In genomic region chr11:65226103-65226442, GRCh38 we compare ENCODE assay signal across 8 cellular contexts. TPM values are rescaled to one million over a fixed set of nuclear protein-coding genes. Genes with fewer than 3 reads are reported as not detected.
DNase-seq lines count a peak whose midpoint lies in the region; TF ChIP-seq lines count a peak whose summit lies in the region.
"Had no signal": no experiment of that assay in that cellular context is flagged by ENCODE, and none has a peak within 500 bp of the region (broad histone marks: within the 10 kb centered on the region; RNA-seq: fewer than 3 reads in every experiment).

No MANE protein-coding gene starts in this region.

- H3K27me3 ChIP-seq in H7 (ENCODE audit: control insufficient read depth, insufficient read depth, low read length) (no peaks in the 10 kb centered on the region; the same call in 1 of the 2 replicates), WERI-Rb-1 (ENCODE audit: insufficient read depth, low read depth, severe bottlenecking) (no peaks in the 10 kb centered on the region), skeletal muscle tissue (ENCODE audit: control insufficient read depth in 3 of 3, insufficient read depth in 3 of 3, low read length in 3 of 3) (no peaks in the 10 kb centered on the region)

- H3K4me1 ChIP-seq in skeletal muscle tissue (ENCODE audit: control insufficient read depth in 3 of 3, insufficient read depth in 3 of 3, low read length in 3 of 3) = peaks cover 0 to 14% (median 10%) of the 10 kb centered on the region in 3 donors

- H3K27ac ChIP-seq in WERI-Rb-1 (peak overlapping the region; percentile 89), skeletal muscle tissue (ENCODE audit: low read depth, low read length) (no peak overlapping the region)

- TF ChIP-seq CTCF in WERI-Rb-1 (IDR thresholded peaks at IDR 0.05; ENCODE audit: low read depth, low read length) (no peak), foreskin fibroblast (IDR thresholded peaks at IDR 0.05; ENCODE audit: low read depth, low read length) (no peak)

- peaks cover 3% of the 10 kb centered on the region for H3K36me3 ChIP-seq in H7 (replicated peaks; ENCODE audit: control insufficient read depth, insufficient read depth, low read length)
- no peaks in the 10 kb centered on the region for H3K36me3 ChIP-seq in WERI-Rb-1
- H3K36me3 ChIP-seq in skeletal muscle tissue (ENCODE audit: control insufficient read depth in 3 of 3, insufficient read depth in 3 of 3, low read length in 3 of 3) = peaks cover 0 to 10% (median 3%) of the 10 kb centered on the region in 3 donors

- H3K9ac ChIP-seq in skeletal muscle tissue (ENCODE audit: low read depth in 1 of 3, low read length in 3 of 3) = peak overlapping the region in 2 of 3 donors; percentile 68 to 76

- peak overlapping the region; percentile 49; the same call in 1 of the 2 replicates for H3K4me3 ChIP-seq in H7 (ENCODE audit: insufficient read depth, low read depth, low read length)
- peak overlapping the region; percentile 34; the same call in 1 of the 2 replicates for H3K4me3 ChIP-seq in WERI-Rb-1 (ENCODE audit: low read depth, low read length)
- H3K4me3 ChIP-seq in foreskin fibroblast (ENCODE audit: low read depth in 1 of 2, low read length in 2 of 2) = peak overlapping the region; percentile 43 to 54
- H3K4me3 ChIP-seq in skeletal muscle tissue (ENCODE audit: low read length in 3 of 3) = peak overlapping the region; percentile 42 to 54 (median 54)

- DNase-seq in H7 (no peak), WERI-Rb-1 (no peak), foreskin fibroblast (no peak), NCI-H2081 (lab: John Stamatoyannopoulos, UW) (no peak), nucleus accumbens (lab: John Stamatoyannopoulos, UW) (no peak), iPS-NIHi11 (ENCODE audit: low spot score) (no peak)

- H3K9me3 ChIP-seq in WERI-Rb-1 (ENCODE audit: severe bottlenecking) (no peaks in the 10 kb centered on the region), skeletal muscle tissue (ENCODE audit: control insufficient read depth in 3 of 3, low read length in 3 of 3) (no peaks in the 10 kb centered on the region)

RNA-seq across cellular contexts. Expression of gene POLA2, which starts 35.7 kb away (rescaled TPM):
- total RNA-seq in H7 (2014; rRNA removed; shearing (Covaris generic)) = 27.6 and 35.2 TPM in 2 replicates
- total RNA-seq in skeletal muscle tissue = 2.1 TPM

RNA-seq across cellular contexts. Expression of gene CAPN1, which starts 44.3 kb away (rescaled TPM):
- 160 and 165 TPM in 2 replicates for total RNA-seq in H7 (2014; rRNA removed; shearing (Covaris generic))
- total RNA-seq in skeletal muscle tissue = 75.2 TPM

RNA-seq across cellular contexts. Expression of gene SPDYC, which starts 56.0 kb away (rescaled TPM):
- 2.0 and 2.3 TPM in 2 replicates for total RNA-seq in H7 (2014; rRNA removed; shearing (Covaris generic))
- not detected for total RNA-seq in skeletal muscle tissue
- total RNA-seq: renal cortical epithelial cell had no signal
